Comparison of ENCODE assay signal across 8 cellular contexts in genomic region chr7:130440527-130441365, GRCh38. TPM values are rescaled to one million over a fixed set of nuclear protein-coding genes. Genes with fewer than 3 reads are reported as not detected.
A peak's percentile ranks its signal among the peaks of the same experiment; 100 is the strongest.
DNase-seq lines count a peak whose midpoint lies in the region; ATAC-seq and TF ChIP-seq lines count a peak whose summit lies in the region.

A gene with protein sequence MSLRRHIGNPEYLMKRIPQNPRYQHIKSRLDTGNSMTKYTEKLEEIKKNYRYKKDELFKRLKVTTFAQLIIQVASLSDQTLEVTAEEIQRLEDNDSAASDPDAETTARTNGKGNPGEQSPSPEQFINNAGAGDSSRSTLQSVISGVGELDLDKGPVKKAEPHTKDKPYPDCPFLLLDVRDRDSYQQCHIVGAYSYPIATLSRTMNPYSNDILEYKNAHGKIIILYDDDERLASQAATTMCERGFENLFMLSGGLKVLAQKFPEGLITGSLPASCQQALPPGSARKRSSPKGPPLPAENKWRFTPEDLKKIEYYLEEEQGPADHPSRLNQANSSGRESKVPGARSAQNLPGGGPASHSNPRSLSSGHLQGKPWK (minus strand): TSS chr7:130441016. CDS start chr7:130440966, 50 bp downstream.

- H2AFZ ChIP-seq in ACC112 (ENCODE audit: low read length, unreplicated experiment): peak within 1 kb of the TSS; percentile 99

- TF ChIP-seq CTCF in WERI-Rb-1 (IDR thresholded peaks at IDR 0.05; ENCODE audit: low read depth, low read length): no peak
- TF ChIP-seq CTCF in breast epithelium (IDR thresholded peaks at IDR 0.05): no peak

- H3K27ac ChIP-seq in ACC112 (ENCODE audit: low read depth, low read length) (peak within 1 kb of the TSS; percentile 76), WERI-Rb-1 (peak within 1 kb of the TSS; percentile 100), breast epithelium (peak within 1 kb of the TSS; percentile 91 to 96), iPS-18a (ENCODE audit: low read length) (peak within 1 kb of the TSS; percentile 98)

- peak within 1 kb of the TSS; percentile 80 for H3K4me2 ChIP-seq in skeletal muscle satellite cell (ENCODE audit: low read length)

- H3K9me3 ChIP-seq in WERI-Rb-1 (ENCODE audit: severe bottlenecking): peaks cover 8% of the 10 kb centered on the region
- no peaks in the 10 kb centered on the region for H3K9me3 ChIP-seq in breast epithelium
- H3K9me3 ChIP-seq in iPS-18a (ENCODE audit: control insufficient read depth, low read depth, low read length): no peaks in the 10 kb centered on the region
- H3K9me3 ChIP-seq in skeletal muscle satellite cell (replicated peaks; ENCODE audit: low read length): no peaks in the 10 kb centered on the region

- H3K4me3 ChIP-seq in ACC112 (ENCODE audit: low read depth, low read length) (peak within 1 kb of the TSS; percentile 77), WERI-Rb-1 (ENCODE audit: low read depth, low read length) (peak within 1 kb of the TSS; percentile 78), breast epithelium (peak within 1 kb of the TSS; percentile 69 to 83 (median 78)), iPS-18a (ENCODE audit: low read length) (peak within 1 kb of the TSS; percentile 83), skeletal muscle satellite cell (ENCODE audit: low read length) (peak within 1 kb of the TSS; percentile 99)

- no peaks in the 10 kb centered on the region for H3K27me3 ChIP-seq in ACC112 (ENCODE audit: insufficient read depth, low read length)
- H3K27me3 ChIP-seq in WERI-Rb-1 (ENCODE audit: insufficient read depth, low read depth, severe bottlenecking): no peaks in the 10 kb centered on the region
- H3K27me3 ChIP-seq in breast epithelium: no peaks in the 10 kb centered on the region
- no peaks in the 10 kb centered on the region for H3K27me3 ChIP-seq in iPS-18a (ENCODE audit: control insufficient read depth, insufficient read depth, low read length)
- H3K27me3 ChIP-seq in skeletal muscle satellite cell (ENCODE audit: control insufficient read depth, insufficient read depth, low read length): no peaks in the 10 kb centered on the region

- ATAC-seq in GM18873 (IDR thresholded peaks at IDR 0.05; ENCODE audit: low FRiP score, unreplicated experiment) (peak; percentile 90), HG03135 (IDR thresholded peaks at IDR 0.05; ENCODE audit: unreplicated experiment) (peak; percentile 98)

- H3K36me3 ChIP-seq in ACC112 (ENCODE audit: insufficient read depth, low read length) (no peaks in the 10 kb centered on the region), WERI-Rb-1 (peaks cover 3% of the 10 kb centered on the region; the same call in 1 of the 2 replicates), breast epithelium (no peaks in the 10 kb centered on the region), iPS-18a (ENCODE audit: control insufficient read depth, low read depth, low read length) (no peaks in the 10 kb centered on the region), skeletal muscle satellite cell (ENCODE audit: insufficient read depth, low read length) (no peaks in the 10 kb centered on the region)

- peaks cover 6% of the 10 kb centered on the region for H3K79me2 ChIP-seq in ACC112 (ENCODE audit: control insufficient read depth, insufficient read depth, low read length, unreplicated experiment)

- TF ChIP-seq POLR2A in breast epithelium (IDR thresholded peaks at IDR 0.05): no peak

- intact Hi-C loops in breast epithelium (cut with DNase I; ENCODE audit: low total_unique reads): loop anchor here (2.0 kb wide), 1 partner anchor 38 kb away; no protein-coding TSS in a partner anchor

- H3K4me1 ChIP-seq in ACC112 (ENCODE audit: control insufficient read depth, insufficient read depth, low read length, unreplicated experiment) (peaks cover 8% of the 10 kb centered on the region), breast epithelium (peaks cover 0 to 12% of the 10 kb centered on the region in 2 donors), iPS-18a (ENCODE audit: control insufficient read depth, low read depth, low read length) (peaks cover 11% of the 10 kb centered on the region), skeletal muscle satellite cell (ENCODE audit: control insufficient read depth, insufficient read depth, low read length) (peaks cover 11% of the 10 kb centered on the region)

- H3K9ac ChIP-seq in iPS-18a (ENCODE audit: low read length) (peak within 1 kb of the TSS; percentile 93), skeletal muscle satellite cell (ENCODE audit: low read depth, low read length) (peak within 1 kb of the TSS; percentile 95)

- DNase-seq in NCI-H2196 treated with DMSO at 0.1 percent for 48 hours (lab: John Stamatoyannopoulos, UW; ENCODE audit: unreplicated experiment) (peak; percentile 97), WERI-Rb-1 (peak; percentile 98), breast epithelium (ENCODE audit: low spot score in 2 of 2) (peak; percentile 94 to 95)

RNA-seq across cellular contexts. Expression of the gene that starts here (rescaled TPM):
- 1 to 10 TPM; 5.9 to 8.9 (median 7.0) TPM for total RNA-seq in breast epithelium
- 9.2 and 11.9 TPM in 2 replicates for total RNA-seq in skeletal muscle satellite cell (2012; rRNA removed)

Comparison
In these comparisons a context has a peak if more than half of its experiments do, and no peak if none do; other contexts are left out.
1. Peak in every context shown above with its lines: DNase-seq, ATAC-seq, H3K4me3 ChIP-seq and H3K27ac ChIP-seq.